Comparison of ENCODE assay signal across 20 cellular contexts in the genomic region with DNA sequence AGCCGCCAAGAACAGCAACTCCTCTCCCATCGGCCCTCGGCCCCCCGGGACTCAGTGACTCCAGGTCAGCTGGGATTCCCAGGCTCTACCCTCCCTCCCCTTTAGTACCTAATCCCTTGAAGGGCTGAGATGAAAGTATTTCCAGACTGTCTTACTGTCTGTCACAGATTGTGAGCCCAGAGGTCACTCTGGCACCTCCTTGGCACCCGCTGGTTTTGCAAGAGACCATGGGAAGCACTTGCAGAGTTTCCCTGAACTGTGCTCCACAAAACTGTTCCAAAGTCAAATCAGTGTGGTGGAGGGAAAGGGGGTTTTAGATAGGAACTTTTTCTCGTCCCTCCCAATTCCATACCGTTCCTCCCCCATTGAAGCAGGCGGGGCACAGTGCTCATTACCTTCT.
DNase-seq lines count a peak whose midpoint lies in the region; ATAC-seq and TF ChIP-seq lines count a peak whose summit lies in the region.
"Had no signal": no experiment of that assay in that cellular context is flagged by ENCODE, and none has a peak within 500 bp of the region (broad histone marks: within the 10 kb centered on the region; RNA-seq: fewer than 3 reads in every experiment).

No MANE protein-coding gene starts in this region.

- H3K9me3 ChIP-seq in adipocyte (ENCODE audit: control insufficient read depth, low read length) = no peaks in the 10 kb centered on the region
- no peaks in the 10 kb centered on the region for H3K9me3 ChIP-seq in iPS-20b (ENCODE audit: insufficient read depth, low read depth, low read length)
- no peaks in the 10 kb centered on the region for H3K9me3 ChIP-seq in smooth muscle cell (replicated peaks; ENCODE audit: low read depth)
- H3K9me3 ChIP-seq: mucosa of descending colon had no signal

- H2AFZ ChIP-seq in smooth muscle cell (ENCODE audit: low read depth) = peak overlapping the region; percentile 76

- H3F3A ChIP-seq in smooth muscle cell (ENCODE audit: low read depth) = peaks cover 11% of the 10 kb centered on the region

- TF ChIP-seq CTCF in smooth muscle cell (IDR thresholded peaks at IDR 0.05; ENCODE audit: borderline replicate concordance, insufficient read depth, poor library complexity, severe bottlenecking) = no peak

- H3K9ac ChIP-seq in adipocyte (ENCODE audit: low read length) (peak overlapping the region; percentile 62), iPS-20b (ENCODE audit: low read depth, low read length) (peak overlapping the region; percentile 14; the same call in 1 of the 2 replicates), smooth muscle cell (ENCODE audit: low read depth) (peak overlapping the region; percentile 25)
- H3K9ac ChIP-seq: BLaER1 treated with 17β-estradiol and CSF1 and Interleukin-3, amounts not matched to agents 10 nM and 100 nM had no signal

- H3K4me3 ChIP-seq in adipocyte (ENCODE audit: low read length) (peak overlapping the region; percentile 54), iPS-20b (ENCODE audit: low read length) (peak overlapping the region; percentile 54), smooth muscle cell (peak overlapping the region; percentile 21)
- H3K4me3 ChIP-seq: BLaER1 treated with 17β-estradiol and CSF1 and Interleukin-3, amounts not matched to agents 10 nM and 100 nM; mucosa of descending colon; Peyer's patch had no signal

- no peaks in the 10 kb centered on the region for H3K79me2 ChIP-seq in smooth muscle cell (ENCODE audit: low read depth)

- 36% methylated on average over 8 of the region's 8 CpGs for WGBS in smooth muscle cell (ENCODE audit: low lambda C conversion rate)

- no peaks in the 10 kb centered on the region for H3K36me3 ChIP-seq in adipocyte (ENCODE audit: control insufficient read depth, insufficient read depth, low read length, severe bottlenecking)
- no peaks in the 10 kb centered on the region for H3K36me3 ChIP-seq in iPS-20b (ENCODE audit: insufficient read depth, low read depth, low read length)
- H3K36me3 ChIP-seq in smooth muscle cell (ENCODE audit: low read depth) = no peaks in the 10 kb centered on the region
- H3K36me3 ChIP-seq: BLaER1 treated with 17β-estradiol and CSF1 and Interleukin-3, amounts not matched to agents 10 nM and 100 nM; Peyer's patch had no signal

- H3K27me3 ChIP-seq in adipocyte (replicated peaks; ENCODE audit: control insufficient read depth, insufficient read depth, low read length) = no peaks in the 10 kb centered on the region
- no peaks in the 10 kb centered on the region for H3K27me3 ChIP-seq in iPS-20b (ENCODE audit: insufficient read depth, low read length)
- H3K27me3 ChIP-seq in smooth muscle cell (ENCODE audit: low read depth) = no peaks in the 10 kb centered on the region
- H3K27me3 ChIP-seq: BLaER1 treated with 17β-estradiol and CSF1 and Interleukin-3, amounts not matched to agents 10 nM and 100 nM; Peyer's patch had no signal

- no peaks in the 10 kb centered on the region for H4K20me1 ChIP-seq in smooth muscle cell (ENCODE audit: low read depth)
- H4K20me1 ChIP-seq: BLaER1 treated with 17β-estradiol and CSF1 and Interleukin-3, amounts not matched to agents 10 nM and 100 nM had no signal

- H3K27ac ChIP-seq in iPS-20b (ENCODE audit: low read length) = no peak overlapping the region
- H3K27ac ChIP-seq in smooth muscle cell (ENCODE audit: low read depth) = peak overlapping the region; percentile 38
- H3K27ac ChIP-seq: 22Rv1; BLaER1 treated with 17β-estradiol and CSF1 and Interleukin-3, amounts not matched to agents 10 nM and 100 nM; Peyer's patch had no signal

- H3K4me1 ChIP-seq in adipocyte (ENCODE audit: control insufficient read depth, insufficient read depth, low read length) = peaks cover 42% of the 10 kb centered on the region
- peaks cover 31% of the 10 kb centered on the region for H3K4me1 ChIP-seq in iPS-20b (ENCODE audit: insufficient read depth, low read length)
- peaks cover 25% of the 10 kb centered on the region for H3K4me1 ChIP-seq in smooth muscle cell (ENCODE audit: low read depth)

- DNase-seq in NCI-H82 (lab: John Stamatoyannopoulos, UW) = peak; percentile 53
- no peak for DNase-seq in NCI-H82 treated with DMSO at 0.1 percent for 48 hours (lab: John Stamatoyannopoulos, UW; ENCODE audit: unreplicated experiment)
- no peak for DNase-seq in adipocyte (ENCODE audit: low read depth)
- DNase-seq in smooth muscle cell (lab: John Stamatoyannopoulos, UW; ENCODE audit: unreplicated experiment) = no peak
- DNase-seq in SKM-1 (lab: John Stamatoyannopoulos, UW; ENCODE audit: unreplicated experiment) = no peak
- DNase-seq in RKO (ENCODE audit: low spot score) = no peak
- DNase-seq: activated B cell treated with CpG ODN at 0.5 μM for 24 hours; DMS53; glutamatergic neuron; KBM-7; mucosa of descending colon; NCI-H1092 treated with DMSO at 0.1 percent for 48 hours; NCI-H774; occipital lobe; Peyer's patch; stimulated activated CD4-positive, alpha-beta T cell treated with anti-CD3 and anti-CD28 coated beads, Interleukin-4, amount 100 ng/mL, for 4 hours had no signal

- no peak for ATAC-seq in GM18858 (IDR thresholded peaks at IDR 0.05; ENCODE audit: unreplicated experiment)
- ATAC-seq: mucosa of descending colon had no signal

- H3K4me2 ChIP-seq in smooth muscle cell = peak overlapping the region; percentile 3
